In genomic region chr3:37962906-37963486, GRCh38 we compare ENCODE assay signal across 1 cellular context.
TF ChIP-seq lines count a peak whose summit lies in the region.

No MANE protein-coding gene starts in this region.

TF ChIP-seq in GM23338, 12 proteins besides CTCF, POLR2A, EP300 and RAD21 (continued from another document):
- TF ChIP-seq ZNF462 (CRISPR knock-in tag; IDR thresholded peaks at IDR 0.05) (no peak), ETS1 (IDR thresholded peaks at IDR 0.05) (no peak), REST (IDR thresholded peaks at IDR 0.05; ENCODE audit: unreplicated experiment) (no peak), NANOG (IDR thresholded peaks at IDR 0.05; ENCODE audit: borderline replicate concordance) (no peak), STAT1 (IDR thresholded peaks at IDR 0.05; ENCODE audit: unreplicated experiment) (no peak), JUNB (IDR thresholded peaks at IDR 0.05; ENCODE audit: unreplicated experiment) (no peak), EZH2 (IDR thresholded peaks at IDR 0.05; ENCODE audit: low read depth, unreplicated experiment) (no peak), POLR2AphosphoS5 (IDR thresholded peaks at IDR 0.05; ENCODE audit: low read depth) (no peak)
